ENCODE assay signal across 21 cellular contexts in the genomic region with DNA sequence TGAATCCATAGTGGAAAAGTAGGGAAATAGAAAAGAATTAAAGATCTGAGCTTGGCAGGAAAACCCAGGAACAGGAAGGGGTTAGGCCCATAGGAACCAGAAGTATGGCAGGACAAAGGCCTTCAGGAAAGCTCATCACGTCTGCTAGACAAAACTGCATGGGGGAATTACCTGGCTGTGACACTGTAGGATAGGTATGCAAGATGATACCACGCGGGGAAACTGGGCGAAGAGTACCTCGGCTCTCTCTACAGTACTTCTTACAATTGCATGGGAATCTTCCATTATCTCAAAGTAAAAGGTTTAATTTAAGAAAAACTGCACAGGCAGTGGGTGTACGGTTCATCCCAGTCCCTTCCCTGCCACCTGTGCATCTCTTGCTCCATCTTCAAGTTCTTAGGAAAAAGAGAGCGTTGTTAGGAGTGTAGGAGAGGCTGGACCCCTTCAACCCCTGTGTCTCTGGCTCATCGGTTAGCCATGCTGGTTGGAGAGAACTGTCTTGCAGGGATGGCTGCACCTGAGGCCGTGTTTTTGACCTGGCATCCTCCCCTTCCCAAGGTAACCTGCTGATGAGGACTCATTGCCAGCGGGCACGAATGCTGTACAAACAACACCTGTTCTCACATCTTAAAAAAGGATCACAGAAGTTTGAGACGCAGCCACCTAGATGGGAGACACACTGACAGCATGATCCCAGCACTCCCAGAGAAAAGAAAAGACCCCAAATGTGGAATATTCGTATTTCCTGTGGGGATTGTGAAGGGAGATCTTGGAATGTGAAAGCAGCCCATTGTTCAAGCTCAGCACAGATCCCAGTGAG.
DNase-seq lines count a peak whose midpoint lies in the region; ATAC-seq, FAIRE-seq and TF ChIP-seq lines count a peak whose summit lies in the region.
"Had no signal": no experiment of that assay in that cellular context is flagged by ENCODE, and none has a peak within 500 bp of the region (broad histone marks: within the 10 kb centered on the region; RNA-seq: fewer than 3 reads in every experiment).

No MANE protein-coding gene starts in this region.

- H3K14ac ChIP-seq in H9 (ENCODE audit: insufficient read depth, low read length) (no peak overlapping the region), H1 (ENCODE audit: insufficient read length) (no peak overlapping the region)

- H2BK15ac ChIP-seq in H9 (ENCODE audit: low read depth, low read length) (no peak overlapping the region), H1 (ENCODE audit: low read length) (no peak overlapping the region)

- peak overlapping the region; percentile 38 to 88 (median 77); a peak in 6 of 7 replicates for H3K27ac Mint-ChIP-seq in H9

- H3K4me3 Mint-ChIP-seq in H9 = no peak overlapping the region
- H3K4me3 Mint-ChIP-seq: CD4-positive, alpha-beta memory T cell had no signal

- no peak overlapping the region for H3K27ac ChIP-seq in BLaER1 treated with 17β-estradiol and CSF1 and Interleukin-3, amounts not matched to agents 10 nM and 100 nM
- no peak overlapping the region for H3K27ac ChIP-seq in H9 (ENCODE audit: insufficient read length, low read depth, low read length)
- H3K27ac ChIP-seq in H1 (ENCODE audit: low read depth, low read length) = no peak overlapping the region

- no peak overlapping the region for H3K56ac ChIP-seq in H9 (ENCODE audit: insufficient read length, low read depth, low read length)
- no peak overlapping the region for H3K56ac ChIP-seq in H1 (replicated peaks; ENCODE audit: insufficient read length, low read depth, low read length)

- H3K9me3 Mint-ChIP-seq in H9 = no peaks in the 10 kb centered on the region

- peaks cover 30 to 35% of the 10 kb centered on the region in 2 experiments for H3K4me1 Mint-ChIP-seq in H9

- H3K18ac ChIP-seq in H9 (ENCODE audit: insufficient read length, low read depth, low read length) = no peak overlapping the region
- peak overlapping the region; percentile 42; the same call in 1 of the 2 replicates for H3K18ac ChIP-seq in H1 (ENCODE audit: extremely low read depth, low read length)

- DNase-seq in H9 (no peak), H1 (ENCODE audit: low read depth in 1 of 2, low spot score in 2 of 2) (no peak), left lobe of liver (ENCODE audit: low spot score) (peak; percentile 30), occipital lobe (lab: John Stamatoyannopoulos, UW) (no peak), RCC 7860 (ENCODE audit: low spot score) (no peak), C1 segment of cervical spinal cord (lab: John Stamatoyannopoulos, UW) (no peak)
- DNase-seq: AML-193; CD4-positive, alpha-beta memory T cell; DMS79 treated with DMSO at 0.1 percent for 48 hours; GF-D8; Karpas-422; NCI-H1436; NCI-H2081; NCI-H524; NK-92 treated with Interleukin-12 subunit alpha and Interleukin-12 subunit beta, amount 100 ng/mL, for 24 hours; PC-3; Right ventricle myocardium superior had no signal

- H3K4ac ChIP-seq in H9 (ENCODE audit: low read depth, low read length) (no peak overlapping the region), H1 (replicated peaks; ENCODE audit: insufficient read length, low read depth, low read length) (no peak overlapping the region)

- no peak overlapping the region for H3T11ph ChIP-seq in H9 (ENCODE audit: low read length)

- peaks cover 0 to 5% (median 0%) of the 10 kb centered on the region in 11 experiments; a peak in 4 of 22 replicates for H3K36me3 ChIP-seq in BLaER1 treated with 17β-estradiol and CSF1 and Interleukin-3, amounts not matched to agents 10 nM and 100 nM
- no peaks in the 10 kb centered on the region for H3K36me3 ChIP-seq in H1 (ENCODE audit: control insufficient read depth in 2 of 4, insufficient read depth in 4 of 4, low read length in 3 of 4)

- peak overlapping the region in 6 of 11 experiments; percentile 11 to 68 (median 44); a peak in 7 of 22 replicates for H3K4me2 ChIP-seq in BLaER1 treated with 17β-estradiol and CSF1 and Interleukin-3, amounts not matched to agents 10 nM and 100 nM
- no peak overlapping the region for H3K4me2 ChIP-seq in H9 (ENCODE audit: insufficient read depth, insufficient read length, low read length)
- peak overlapping the region; percentile 6 to 20; a peak in 2 of 4 replicates for H3K4me2 ChIP-seq in H1 (ENCODE audit: insufficient read depth in 1 of 2, low read depth in 2 of 2, low read length in 2 of 2)

- no peak overlapping the region for H2BK5ac ChIP-seq in H9 (ENCODE audit: insufficient read length, low read length)
- 0 out of 2 replicates have a peak overlapping the region, but pooled peaks have one; percentile 28 for H2BK5ac ChIP-seq in H1 (ENCODE audit: low read depth, low read length)

- no peak overlapping the region for H2BK20ac ChIP-seq in H9 (ENCODE audit: low read depth, low read length, poor library complexity, severe bottlenecking)
- H2BK20ac ChIP-seq in H1 (ENCODE audit: low read length) = no peak overlapping the region

- H3K4me3 ChIP-seq in BLaER1 treated with 17β-estradiol and CSF1 and Interleukin-3, amounts not matched to agents 10 nM and 100 nM = no peak overlapping the region
- no peak overlapping the region for H3K4me3 ChIP-seq in H1 (ENCODE audit: extremely low read depth in 1 of 4, insufficient read depth in 2 of 4, low read depth in 3 of 4, low read length in 4 of 4)

- TF ChIP-seq EP300 in H1 (IDR thresholded peaks at IDR 0.05; ENCODE audit: borderline replicate concordance in 1 of 2, low read depth in 2 of 2, low read length in 2 of 2) = no peak; a peak in 1 of 3 replicates

- no peak overlapping the region for H3K23ac ChIP-seq in H9 (ENCODE audit: insufficient read length, low read depth, low read length)
- H3K23ac ChIP-seq in H1 (ENCODE audit: insufficient read length) = no peak overlapping the region

- CTCF ChIA-PET in H1 (lab: Charles Lee; ENCODE audit: partially characterized antibody) = interaction anchor here (1.2 to 1.4 kb wide), 2 partner anchors 10 to 62 kb away, joined by 3 to 6 read pairs; no protein-coding TSS in a partner anchor

- H3K27me3 Mint-ChIP-seq in H9 (ENCODE audit: low read depth) = peaks cover 2% of the 10 kb centered on the region

- TF ChIP-seq CTCF in H9 (conservative IDR thresholded peaks at IDR 0.05) (no peak), H1 (IDR thresholded peaks at IDR 0.05; ENCODE audit: control extremely low read depth in 1 of 3, insufficient read depth in 1 of 3, low read depth in 1 of 3, low read length in 3 of 3) (no peak)

- H3K23me2 ChIP-seq in H9 (ENCODE audit: insufficient read length, low read depth, low read length, poor library complexity, severe bottlenecking) = no peaks in the 10 kb centered on the region
- no peaks in the 10 kb centered on the region for H3K23me2 ChIP-seq in H1 (ENCODE audit: low read depth, low read length)

- H3K36me3 Mint-ChIP-seq in H9 (ENCODE audit: insufficient read depth in 1 of 3, low read depth in 3 of 3) = 0 out of 7 replicates have a peak, but pooled peaks cover 0 to under 1% (median 0%) of the 10 kb centered on the region in 3 experiments
- H3K36me3 Mint-ChIP-seq: CD4-positive, alpha-beta memory T cell had no signal

- POLR2A ChIA-PET in H1 (lab: Charles Lee; ENCODE audit: partially characterized antibody) = no interaction called here

- H3K9ac ChIP-seq in BLaER1 treated with 17β-estradiol and CSF1 and Interleukin-3, amounts not matched to agents 10 nM and 100 nM = no peak overlapping the region
- no peak overlapping the region for H3K9ac ChIP-seq in H9 (ENCODE audit: extremely low read depth, insufficient read length, low read length)
- H3K9ac ChIP-seq in H1 (replicated peaks in 1 of 4; ENCODE audit: extremely low read depth in 1 of 4, low read depth in 3 of 4, low read length in 3 of 4) = no peak overlapping the region

- ATAC-seq in left lobe of liver = no peak
- ATAC-seq in HG02870 (IDR thresholded peaks at IDR 0.05; ENCODE audit: unreplicated experiment) = no peak
- ATAC-seq: PC-3 had no signal

- peak; percentile 71 for FAIRE-seq in H1 (lab: Jason Lieb, UNC)
- FAIRE-seq in RCC 7860 (lab: Jason Lieb, UNC) = no peak
- FAIRE-seq: D721Med, H54 had no signal

- H2BK12ac ChIP-seq in H9 (ENCODE audit: insufficient read length, low read depth, low read length) (no peak overlapping the region), H1 (ENCODE audit: low read depth, low read length) (peak overlapping the region; percentile 72; the same call in 1 of the 2 replicates)

- no peaks in the 10 kb centered on the region for H3K27me3 ChIP-seq in BLaER1 treated with 17β-estradiol and CSF1 and Interleukin-3, amounts not matched to agents 10 nM and 100 nM
- H3K27me3 ChIP-seq in H9 (ENCODE audit: insufficient read depth, low read length) (no peaks in the 10 kb centered on the region), H1 (replicated peaks in 1 of 4; ENCODE audit: control insufficient read depth in 3 of 4, extremely low read depth in 1 of 4, insufficient read depth in 3 of 4, low read length in 3 of 4) (no peaks in the 10 kb centered on the region)

- no peak overlapping the region for H2BK120ac ChIP-seq in H9 (ENCODE audit: low read depth, low read length, poor library complexity, severe bottlenecking)
- no peak overlapping the region for H2BK120ac ChIP-seq in H1 (replicated peaks; ENCODE audit: low read depth, low read length)

- H4K91ac ChIP-seq in H9 (ENCODE audit: insufficient read length, low read depth, low read length) (no peak overlapping the region), H1 (replicated peaks; ENCODE audit: insufficient read length, low read length) (peak overlapping the region; percentile 22)

- H3K9me3 ChIP-seq in BLaER1 treated with 17β-estradiol and CSF1 and Interleukin-3, amounts not matched to agents 10 nM and 100 nM (replicated peaks in 1 of 11) = peaks cover 5 to 18% (median 12%) of the 10 kb centered on the region in 11 experiments; a peak in 18 of 22 replicates
- H3K9me3 ChIP-seq in H9 (ENCODE audit: control insufficient read depth, low read depth, low read length) (no peaks in the 10 kb centered on the region), H1 (ENCODE audit: insufficient read depth in 2 of 2, low read depth in 1 of 2, low read length in 1 of 2) (peaks cover 0 to 3% of the 10 kb centered on the region in 2 experiments; a peak in 1 of 4 replicates)

- H2AFZ ChIP-seq in H9 (ENCODE audit: low read length) = no peak overlapping the region
- no peak overlapping the region for H2AFZ ChIP-seq in H1 (ENCODE audit: low read length)

- H4K5ac ChIP-seq in H9 (ENCODE audit: insufficient read length, low read depth, low read length) = no peak overlapping the region
- H4K5ac ChIP-seq in H1 (ENCODE audit: insufficient read length, low read depth, low read length) = peak overlapping the region; percentile 31

- H3K79me1 ChIP-seq in H9 (ENCODE audit: insufficient read depth, low read depth, low read length, poor library complexity, severe bottlenecking) (no peaks in the 10 kb centered on the region), H1 (ENCODE audit: low read depth, low read length) (no peaks in the 10 kb centered on the region)

- H2AK5ac ChIP-seq in H9 (ENCODE audit: insufficient read length, low read length) (no peak overlapping the region), H1 (ENCODE audit: low read depth, low read length) (no peak overlapping the region)

- peaks cover 36 to 73% (median 55%) of the 10 kb centered on the region in 10 experiments for H3K4me1 ChIP-seq in BLaER1 treated with 17β-estradiol and CSF1 and Interleukin-3, amounts not matched to agents 10 nM and 100 nM
- H3K4me1 ChIP-seq in H9 (ENCODE audit: insufficient read depth, low read length) (peaks cover 3% of the 10 kb centered on the region; the same call in 1 of the 2 replicates), H1 (replicated peaks in 1 of 4; ENCODE audit: control insufficient read depth in 3 of 4, insufficient read depth in 4 of 4, low read length in 3 of 4) (peaks cover 0 to 11% (median 6%) of the 10 kb centered on the region in 4 experiments; a peak in 5 of 7 replicates)

- H4K20me1 ChIP-seq in BLaER1 treated with 17β-estradiol and CSF1 and Interleukin-3, amounts not matched to agents 10 nM and 100 nM = no peaks in the 10 kb centered on the region
- no peaks in the 10 kb centered on the region for H4K20me1 ChIP-seq in H9 (ENCODE audit: control insufficient read depth, insufficient read depth, insufficient read length)
- no peaks in the 10 kb centered on the region for H4K20me1 ChIP-seq in H1 (replicated peaks in 1 of 2; ENCODE audit: control insufficient read depth in 1 of 2, insufficient read depth in 2 of 2, low read length in 2 of 2)

- no peak for TF ChIP-seq RAD21 in H1 (IDR thresholded peaks at IDR 0.05 in 1 of 2, conservative IDR thresholded peaks at IDR 0.05 in 1 of 2; ENCODE audit: low read depth in 2 of 2, low read length in 2 of 2)

- no CpG with 5 or more reads among the region's 13 CpGs for WGBS in H9 (ENCODE audit: extremely low coverage, insufficient read length, low lambda C conversion rate)
- 65% methylated on average over 12 of the region's 13 CpGs; no CpG with 5 or more reads in 1 of the 2 experiments for WGBS in H1 (ENCODE audit: extremely low coverage in 1 of 2, insufficient coverage in 1 of 2, insufficient read length in 1 of 2, insufficient replicate concordance in 2 of 2, low coverage in 1 of 2, low lambda C conversion rate in 2 of 2, missing lambda C conversion rate in 1 of 2), 2 experiments

- no peak for TF ChIP-seq POLR2A in H1 (IDR thresholded peaks at IDR 0.05; ENCODE audit: control extremely low read depth in 1 of 2, low read depth in 2 of 2, low read length in 2 of 2)

- H3K79me2 ChIP-seq in H9 (ENCODE audit: insufficient read depth, low read length) (no peaks in the 10 kb centered on the region), H1 (ENCODE audit: control insufficient read depth in 1 of 2, insufficient read depth in 2 of 2, low read length in 2 of 2) (no peaks in the 10 kb centered on the region)

- H4K8ac ChIP-seq in H9 (replicated peaks; ENCODE audit: insufficient read length, low read depth, low read length) = no peak overlapping the region
- H4K8ac ChIP-seq in H1 (ENCODE audit: extremely low read depth, insufficient read depth, low read length) = no peak overlapping the region; the same call in 1 of the 2 replicates
